In genomic region chr17:5419356-5419958, GRCh38 we compare ENCODE assay signal across 1 cellular context.
TF ChIP-seq lines count a peak whose summit lies in the region.

Gene NUP88 (minus strand): TSS chr17:5419662. CDS start chr17:5419650, 12 bp downstream.

TF ChIP-seq in GM12878, 131 proteins besides CTCF, POLR2A, EP300 and RAD21 (continued from another document and continues in another):
- TF ChIP-seq CUX1 (IDR thresholded peaks at IDR 0.05; ENCODE audit: insufficient replicate concordance, low read depth, low read length) (no peak), HDGF (IDR thresholded peaks at IDR 0.05) (peak; percentile 83; the same call in 1 of the 2 replicates), RELA (IDR thresholded peaks at IDR 0.05; ENCODE audit: borderline replicate concordance, partially characterized antibody) (peak; percentile 10), PAX5 (IDR thresholded peaks at IDR 0.05; ENCODE audit: borderline replicate concordance, low read depth, low read length) (peak; percentile 9; the same call in 1 of the 2 replicates), GABPA (IDR thresholded peaks at IDR 0.05; ENCODE audit: low read depth) (peak; percentile 75), TCF3 (IDR thresholded peaks at IDR 0.05; ENCODE audit: borderline replicate concordance, insufficient read depth, low read depth, low read length) (0 out of 2 replicates have a peak, but pooled peaks have one; percentile 41), POLR2AphosphoS5 (IDR thresholded peaks at IDR 0.05; ENCODE audit: low read length) (peak; percentile 64; the same call in 1 of the 2 replicates), YY1 (IDR thresholded peaks at IDR 0.05; ENCODE audit: low read depth, low read length) (peak; percentile 97), TARDBP (IDR thresholded peaks at IDR 0.05; ENCODE audit: borderline replicate concordance) (0 out of 2 replicates have a peak, but pooled peaks have one; percentile 23), PML (IDR thresholded peaks at IDR 0.05; ENCODE audit: low read length) (0 out of 2 replicates have a peak, but pooled peaks have one; percentile 61), SREBF1 (IDR thresholded peaks at IDR 0.05; ENCODE audit: low read length) (peak; percentile 5; the same call in 1 of the 2 replicates), POLR2AphosphoS2 (IDR thresholded peaks at IDR 0.05; ENCODE audit: low read depth, low read length) (peak; percentile 78; the same call in 1 of the 2 replicates), SMAD5 (IDR thresholded peaks at IDR 0.05; ENCODE audit: low read depth) (no peak), CHD2 (IDR thresholded peaks at IDR 0.05; ENCODE audit: borderline replicate concordance, low read depth, low read length) (peak; percentile 47; the same call in 1 of the 2 replicates), FOXK2 (IDR thresholded peaks at IDR 0.05) (no peak), SIX5 (IDR thresholded peaks at IDR 0.05; ENCODE audit: low read depth, low read length, severe bottlenecking) (peak; percentile 16), ZZZ3 (IDR thresholded peaks at IDR 0.05; ENCODE audit: control insufficient read depth, insufficient read length, low read depth) (no peak), MYC (IDR thresholded peaks at IDR 0.05; ENCODE audit: insufficient read depth, insufficient read length, insufficient replicate concordance, low read length, severe bottlenecking) (no peak), RELB (IDR thresholded peaks at IDR 0.05; ENCODE audit: low read depth) (peak; percentile 26), RB1 (IDR thresholded peaks at IDR 0.05; ENCODE audit: borderline replicate concordance) (0 out of 2 replicates have a peak, but pooled peaks have one; percentile 30), ZBTB33 (IDR thresholded peaks at IDR 0.05) (no peak), MLLT1 (IDR thresholded peaks at IDR 0.05) (no peak), IRF3 (IDR thresholded peaks at IDR 0.05) (peak; percentile 77; the same call in 1 of the 2 replicates), WRNIP1 (IDR thresholded peaks at IDR 0.05; ENCODE audit: borderline replicate concordance, low read depth, low read length) (no peak), BHLHE40 (IDR thresholded peaks at IDR 0.05; ENCODE audit: borderline replicate concordance in 1 of 2, low read depth in 2 of 2, low read length in 1 of 2) (peak; percentile 97 to 99), CREB1 (IDR thresholded peaks at IDR 0.05; ENCODE audit: low read depth) (peak; percentile 41; the same call in 1 of the 2 replicates), TAF1 (IDR thresholded peaks at IDR 0.05; ENCODE audit: borderline replicate concordance, low read depth, low read length) (peak; percentile 88), STAT1 (conservative IDR thresholded peaks at IDR 0.05) (no peak), RFX5 (IDR thresholded peaks at IDR 0.05; ENCODE audit: low read depth, low read length) (peak; percentile 80; the same call in 1 of the 2 replicates)
- TF ChIP-seq, protein P1, sequence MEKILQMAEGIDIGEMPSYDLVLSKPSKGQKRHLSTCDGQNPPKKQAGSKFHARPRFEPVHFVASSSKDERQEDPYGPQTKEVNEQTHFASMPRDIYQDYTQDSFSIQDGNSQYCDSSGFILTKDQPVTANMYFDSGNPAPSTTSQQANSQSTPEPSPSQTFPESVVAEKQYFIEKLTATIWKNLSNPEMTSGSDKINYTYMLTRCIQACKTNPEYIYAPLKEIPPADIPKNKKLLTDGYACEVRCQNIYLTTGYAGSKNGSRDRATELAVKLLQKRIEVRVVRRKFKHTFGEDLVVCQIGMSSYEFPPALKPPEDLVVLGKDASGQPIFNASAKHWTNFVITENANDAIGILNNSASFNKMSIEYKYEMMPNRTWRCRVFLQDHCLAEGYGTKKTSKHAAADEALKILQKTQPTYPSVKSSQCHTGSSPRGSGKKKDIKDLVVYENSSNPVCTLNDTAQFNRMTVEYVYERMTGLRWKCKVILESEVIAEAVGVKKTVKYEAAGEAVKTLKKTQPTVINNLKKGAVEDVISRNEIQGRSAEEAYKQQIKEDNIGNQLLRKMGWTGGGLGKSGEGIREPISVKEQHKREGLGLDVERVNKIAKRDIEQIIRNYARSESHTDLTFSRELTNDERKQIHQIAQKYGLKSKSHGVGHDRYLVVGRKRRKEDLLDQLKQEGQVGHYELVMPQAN (conservative IDR thresholded peaks at IDR 0.05) = peak; percentile 72
- TF ChIP-seq, protein P2, sequence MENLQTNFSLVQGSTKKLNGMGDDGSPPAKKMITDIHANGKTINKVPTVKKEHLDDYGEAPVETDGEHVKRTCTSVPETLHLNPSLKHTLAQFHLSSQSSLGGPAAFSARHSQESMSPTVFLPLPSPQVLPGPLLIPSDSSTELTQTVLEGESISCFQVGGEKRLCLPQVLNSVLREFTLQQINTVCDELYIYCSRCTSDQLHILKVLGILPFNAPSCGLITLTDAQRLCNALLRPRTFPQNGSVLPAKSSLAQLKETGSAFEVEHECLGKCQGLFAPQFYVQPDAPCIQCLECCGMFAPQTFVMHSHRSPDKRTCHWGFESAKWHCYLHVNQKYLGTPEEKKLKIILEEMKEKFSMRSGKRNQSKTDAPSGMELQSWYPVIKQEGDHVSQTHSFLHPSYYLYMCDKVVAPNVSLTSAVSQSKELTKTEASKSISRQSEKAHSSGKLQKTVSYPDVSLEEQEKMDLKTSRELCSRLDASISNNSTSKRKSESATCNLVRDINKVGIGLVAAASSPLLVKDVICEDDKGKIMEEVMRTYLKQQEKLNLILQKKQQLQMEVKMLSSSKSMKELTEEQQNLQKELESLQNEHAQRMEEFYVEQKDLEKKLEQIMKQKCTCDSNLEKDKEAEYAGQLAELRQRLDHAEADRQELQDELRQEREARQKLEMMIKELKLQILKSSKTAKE (IDR thresholded peaks at IDR 0.05; ENCODE audit: low read depth, poor library complexity, severe bottlenecking) = peak; percentile 43
- TF ChIP-seq, protein P3, sequence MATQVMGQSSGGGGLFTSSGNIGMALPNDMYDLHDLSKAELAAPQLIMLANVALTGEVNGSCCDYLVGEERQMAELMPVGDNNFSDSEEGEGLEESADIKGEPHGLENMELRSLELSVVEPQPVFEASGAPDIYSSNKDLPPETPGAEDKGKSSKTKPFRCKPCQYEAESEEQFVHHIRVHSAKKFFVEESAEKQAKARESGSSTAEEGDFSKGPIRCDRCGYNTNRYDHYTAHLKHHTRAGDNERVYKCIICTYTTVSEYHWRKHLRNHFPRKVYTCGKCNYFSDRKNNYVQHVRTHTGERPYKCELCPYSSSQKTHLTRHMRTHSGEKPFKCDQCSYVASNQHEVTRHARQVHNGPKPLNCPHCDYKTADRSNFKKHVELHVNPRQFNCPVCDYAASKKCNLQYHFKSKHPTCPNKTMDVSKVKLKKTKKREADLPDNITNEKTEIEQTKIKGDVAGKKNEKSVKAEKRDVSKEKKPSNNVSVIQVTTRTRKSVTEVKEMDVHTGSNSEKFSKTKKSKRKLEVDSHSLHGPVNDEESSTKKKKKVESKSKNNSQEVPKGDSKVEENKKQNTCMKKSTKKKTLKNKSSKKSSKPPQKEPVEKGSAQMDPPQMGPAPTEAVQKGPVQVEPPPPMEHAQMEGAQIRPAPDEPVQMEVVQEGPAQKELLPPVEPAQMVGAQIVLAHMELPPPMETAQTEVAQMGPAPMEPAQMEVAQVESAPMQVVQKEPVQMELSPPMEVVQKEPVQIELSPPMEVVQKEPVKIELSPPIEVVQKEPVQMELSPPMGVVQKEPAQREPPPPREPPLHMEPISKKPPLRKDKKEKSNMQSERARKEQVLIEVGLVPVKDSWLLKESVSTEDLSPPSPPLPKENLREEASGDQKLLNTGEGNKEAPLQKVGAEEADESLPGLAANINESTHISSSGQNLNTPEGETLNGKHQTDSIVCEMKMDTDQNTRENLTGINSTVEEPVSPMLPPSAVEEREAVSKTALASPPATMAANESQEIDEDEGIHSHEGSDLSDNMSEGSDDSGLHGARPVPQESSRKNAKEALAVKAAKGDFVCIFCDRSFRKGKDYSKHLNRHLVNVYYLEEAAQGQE (IDR thresholded peaks at IDR 0.05; ENCODE audit: low read depth, low read length) = no peak
- TF ChIP-seq, protein P4, sequence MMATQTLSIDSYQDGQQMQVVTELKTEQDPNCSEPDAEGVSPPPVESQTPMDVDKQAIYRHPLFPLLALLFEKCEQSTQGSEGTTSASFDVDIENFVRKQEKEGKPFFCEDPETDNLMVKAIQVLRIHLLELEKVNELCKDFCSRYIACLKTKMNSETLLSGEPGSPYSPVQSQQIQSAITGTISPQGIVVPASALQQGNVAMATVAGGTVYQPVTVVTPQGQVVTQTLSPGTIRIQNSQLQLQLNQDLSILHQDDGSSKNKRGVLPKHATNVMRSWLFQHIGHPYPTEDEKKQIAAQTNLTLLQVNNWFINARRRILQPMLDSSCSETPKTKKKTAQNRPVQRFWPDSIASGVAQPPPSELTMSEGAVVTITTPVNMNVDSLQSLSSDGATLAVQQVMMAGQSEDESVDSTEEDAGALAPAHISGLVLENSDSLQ (IDR thresholded peaks at IDR 0.05) = peak; percentile 77
